1 cellular context compared by ENCODE assay signal in the genomic region with DNA sequence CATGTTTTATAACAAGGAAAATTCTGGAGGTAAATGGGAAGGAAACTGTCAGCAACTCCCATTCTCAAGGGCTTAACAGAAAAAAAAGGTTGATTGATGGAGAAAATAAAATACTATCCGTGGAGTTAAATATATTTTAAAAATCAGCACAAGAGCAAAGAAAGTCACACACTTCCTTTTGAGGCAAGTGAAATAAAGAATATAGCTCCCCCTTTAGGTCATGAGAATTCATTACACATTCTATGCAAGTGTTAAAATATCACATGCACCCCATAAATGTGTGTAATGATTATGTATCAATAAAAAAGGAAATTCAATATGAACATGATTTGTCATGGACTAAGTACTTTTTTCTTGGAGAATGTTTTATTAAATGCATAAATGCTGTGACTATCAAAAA.
TF ChIP-seq lines count a peak whose summit lies in the region.

No MANE protein-coding gene starts in this region.

TF ChIP-seq in SK-N-SH treated with all-trans-retinoic acid at 6 μM for 48 hours, 23 proteins besides CTCF, POLR2A, EP300 and RAD21 (continued from another document):
- no peak for TF ChIP-seq CSRNP3 (CRISPR knock-in tag; IDR thresholded peaks at IDR 0.05)
TF ChIP-seq in SK-N-SH treated with all-trans-retinoic acid at 6 μM for 48 hours: peak in this region for 0.
